Comparison of ENCODE assay signal across 15 cellular contexts in the genomic region with DNA sequence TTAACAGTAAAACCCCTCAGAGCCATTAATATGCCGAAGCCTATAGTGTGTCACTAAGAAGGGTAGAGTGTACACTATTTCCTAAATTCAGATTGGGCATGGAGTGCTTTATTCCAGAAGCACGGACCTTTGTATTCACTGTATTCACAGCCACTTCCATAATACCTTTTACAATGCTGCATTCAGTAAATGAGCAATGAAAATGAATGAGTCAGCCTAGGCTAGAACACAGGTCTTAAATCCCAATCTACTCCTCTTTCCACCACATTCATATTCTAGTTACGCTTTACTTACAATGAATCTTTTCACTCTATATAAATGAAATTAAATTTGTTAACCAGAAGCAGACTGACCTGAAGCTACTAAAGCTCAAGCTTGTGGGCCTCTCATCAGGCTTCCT. TPM values are rescaled to one million over a fixed set of nuclear protein-coding genes. Genes with fewer than 3 reads are reported as not detected.
DNase-seq lines count a peak whose midpoint lies in the region; ATAC-seq, FAIRE-seq and TF ChIP-seq lines count a peak whose summit lies in the region.
"Had no signal": no experiment of that assay in that cellular context is flagged by ENCODE, and none has a peak within 500 bp of the region (broad histone marks: within the 10 kb centered on the region; RNA-seq: fewer than 3 reads in every experiment).

No MANE protein-coding gene starts in this region.

- ATAC-seq in GM18520 (IDR thresholded peaks at IDR 0.05; ENCODE audit: unreplicated experiment), result no peak
- ATAC-seq: CD8-positive, alpha-beta T cell had no signal

- no peak for TF ChIP-seq POLR2A in H54 (IDR thresholded peaks at IDR 0.05; ENCODE audit: low read depth, low read length)
- no peak for TF ChIP-seq POLR2A in transverse colon (IDR thresholded peaks at IDR 0.05)

- H3K4me3 ChIP-seq in colonic mucosa (no peak overlapping the region), transverse colon (no peak overlapping the region), PC-9 (no peak overlapping the region)
- H3K4me3 ChIP-seq: BLaER1 treated with 17β-estradiol and CSF1 and Interleukin-3, amounts not matched to agents 10 nM and 100 nM had no signal

- no peak for DNase-seq in H54 (ENCODE audit: insufficient read length, low spot score)
- peak; percentile 45 for DNase-seq in RPMI7951 (ENCODE audit: low read depth)
- DNase-seq in colonic mucosa, result no peak
- no peak for DNase-seq in transverse colon
- DNase-seq in PC-9, result no peak
- no peak for DNase-seq in stimulated activated naive CD4-positive, alpha-beta T cell (lab: John Stamatoyannopoulos, UW)
- DNase-seq: CD8-positive, alpha-beta T cell; DMS79; NCI-H1105; NCI-H2081; NCI-H2171 treated with DMSO at 0.1 percent for 48 hours; NCI-H446 treated with DMSO at 0.1 percent for 48 hours; SHP77 had no signal

- 37 to 54% methylated on average over 3 of the region's 3 CpGs for WGBS in transverse colon (ENCODE audit: low coverage in 1 of 2), 2 donors

- peak; percentile 50 for FAIRE-seq in H54 (lab: Jason Lieb, UNC)

- no peaks in the 10 kb centered on the region for H3K27me3 ChIP-seq in colonic mucosa
- no peaks in the 10 kb centered on the region for H3K27me3 ChIP-seq in transverse colon
- H3K27me3 ChIP-seq in PC-9 (ENCODE audit: insufficient read depth, low read depth), result no peaks in the 10 kb centered on the region
- H3K27me3 ChIP-seq: BLaER1 treated with 17β-estradiol and CSF1 and Interleukin-3, amounts not matched to agents 10 nM and 100 nM had no signal

- TF ChIP-seq EP300 in transverse colon (IDR thresholded peaks at IDR 0.05; ENCODE audit: low read depth), result no peak

- H3K79me2 ChIP-seq in PC-9 (ENCODE audit: low read depth), result no peaks in the 10 kb centered on the region

- no peaks in the 10 kb centered on the region for H3K4me1 ChIP-seq in colonic mucosa
- H3K4me1 ChIP-seq in transverse colon, result peaks cover 0 to 18% (median 6%) of the 10 kb centered on the region in 4 donors
- no peaks in the 10 kb centered on the region for H3K4me1 ChIP-seq in PC-9 (replicated peaks; ENCODE audit: insufficient read depth)
- H3K4me1 ChIP-seq: BLaER1 treated with 17β-estradiol and CSF1 and Interleukin-3, amounts not matched to agents 10 nM and 100 nM had no signal

- TF ChIP-seq CTCF in colonic mucosa (IDR thresholded peaks at IDR 0.05) (no peak), transverse colon (IDR thresholded peaks at IDR 0.05) (no peak), PC-9 (conservative IDR thresholded peaks at IDR 0.05) (no peak)

- BruUV-seq in PC-9 (replicated peaks; lab: Mats Ljungman, UMichigan), result no TSS peak

- no peak overlapping the region for H2AFZ ChIP-seq in PC-9

- no peaks in the 10 kb centered on the region for H3K9me2 ChIP-seq in PC-9 (ENCODE audit: insufficient read depth)

- POLR2A ChIA-PET in PC-9 (lab: Charles Lee; ENCODE audit: unreplicated experiment), result no interaction called here

- H3K4me2 ChIP-seq in PC-9, result no peak overlapping the region
- H3K4me2 ChIP-seq: BLaER1 treated with 17β-estradiol and CSF1 and Interleukin-3, amounts not matched to agents 10 nM and 100 nM had no signal

- H3K9me3 ChIP-seq in colonic mucosa (no peaks in the 10 kb centered on the region), transverse colon (no peaks in the 10 kb centered on the region), PC-9 (ENCODE audit: insufficient read depth, low read depth) (no peaks in the 10 kb centered on the region)
- H3K9me3 ChIP-seq: BLaER1 treated with 17β-estradiol and CSF1 and Interleukin-3, amounts not matched to agents 10 nM and 100 nM had no signal

- in situ Hi-C loops in transverse colon (cut with MboI; ENCODE audit: low pct_ligation_motif_present in 1 of 4, low pct_unique_long_range_greater_than_20kb in 1 of 4, low sequenced_read_pairs in 3 of 4), result no loop called here

- intact Hi-C loops in colonic mucosa (cut with DNase I), result no loop called here
- intact Hi-C loops in transverse colon (cut with DNase I; ENCODE audit: low total_unique reads), result no loop called here
- intact Hi-C loops in PC-9 (cut with micrococcal nuclease; ENCODE audit: unreplicated experiment), result no loop called here

- H3K9ac ChIP-seq in colonic mucosa (ENCODE audit: low read depth in 2 of 2, low read length in 2 of 2), result no peak overlapping the region
- H3K9ac ChIP-seq: BLaER1 treated with 17β-estradiol and CSF1 and Interleukin-3, amounts not matched to agents 10 nM and 100 nM had no signal

- H3K36me3 ChIP-seq in colonic mucosa (no peaks in the 10 kb centered on the region), transverse colon (no peaks in the 10 kb centered on the region), PC-9 (ENCODE audit: low read depth) (no peaks in the 10 kb centered on the region)
- H3K36me3 ChIP-seq: BLaER1 treated with 17β-estradiol and CSF1 and Interleukin-3, amounts not matched to agents 10 nM and 100 nM had no signal

- H3K27ac ChIP-seq in colonic mucosa (peak overlapping the region; percentile 74), transverse colon (peak overlapping the region; percentile 56 to 71 (median 64)), PC-9 (no peak overlapping the region)
- H3K27ac ChIP-seq: BLaER1 treated with 17β-estradiol and CSF1 and Interleukin-3, amounts not matched to agents 10 nM and 100 nM had no signal

- CTCF ChIA-PET in PC-9 (lab: Charles Lee), result no interaction called here

- no peaks in the 10 kb centered on the region for H4K20me1 ChIP-seq in PC-9 (ENCODE audit: insufficient read depth)
- H4K20me1 ChIP-seq: BLaER1 treated with 17β-estradiol and CSF1 and Interleukin-3, amounts not matched to agents 10 nM and 100 nM had no signal

- no peaks in the 10 kb centered on the region for H3F3A ChIP-seq in PC-9 (ENCODE audit: insufficient read depth, low read depth)

RNA-seq across cellular contexts. Expression of a gene that starts 13.0 kb away (rescaled TPM):
- total RNA-seq in RPMI7951 (2014; rRNA removed; shearing (Covaris generic)), result 19.8 and 21.1 TPM in 2 replicates
- total RNA-seq in colonic mucosa (10 to 100 TPM; 14.8 to 21.8 TPM), transverse colon (10 to 100 TPM in 3 of 4 donors, 1 to 10 TPM in 1; 8.2 to 83.0 (median 29.9) TPM), PC-9 (2021) (6.8 and 8.4 TPM in 2 replicates)
